ENCODE assay signal across 8 cellular contexts in the genomic region with DNA sequence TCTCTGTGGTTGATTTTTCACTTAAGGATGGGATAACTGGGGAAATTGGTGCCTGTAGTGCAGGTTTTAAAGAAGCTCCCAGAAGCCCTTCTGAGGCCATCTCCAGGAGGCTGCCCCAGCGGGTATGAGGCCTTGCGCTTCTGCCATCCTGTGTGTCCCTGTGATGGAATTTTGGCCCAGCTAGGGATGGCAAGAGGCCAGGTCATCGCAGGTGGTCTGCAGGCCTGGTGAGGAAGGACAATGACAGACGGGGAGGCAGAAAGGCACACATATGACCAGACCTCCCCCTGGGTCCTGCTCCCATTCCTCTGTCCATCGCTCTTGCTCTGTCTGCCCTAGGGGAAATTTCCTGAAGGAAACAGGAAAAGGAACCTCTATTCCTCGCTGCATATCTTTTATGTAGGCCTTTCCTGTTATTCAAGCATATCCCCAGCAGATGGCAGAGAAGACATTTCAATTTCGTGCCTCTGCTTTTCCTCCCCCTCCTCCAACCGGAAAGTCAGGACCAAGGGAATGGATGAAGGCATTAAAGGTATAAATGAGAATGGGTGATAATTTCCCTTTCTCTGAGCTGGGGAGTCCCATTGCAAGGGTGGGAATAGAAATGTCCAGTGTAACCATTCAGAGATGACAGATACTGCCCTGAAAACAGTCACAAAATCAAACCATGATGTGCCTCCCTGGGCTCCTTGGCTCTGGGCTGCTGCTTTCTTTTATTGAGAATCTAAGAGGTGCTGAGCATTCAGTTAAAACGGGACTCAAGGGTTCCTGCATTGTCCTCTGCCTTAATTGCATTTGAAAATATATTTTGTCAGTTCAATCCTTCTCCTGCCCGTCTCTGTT. TPM values are rescaled to one million over a fixed set of nuclear protein-coding genes. Genes with fewer than 3 reads are reported as not detected.
DNase-seq lines count a peak whose midpoint lies in the region; ATAC-seq and TF ChIP-seq lines count a peak whose summit lies in the region.

No MANE protein-coding gene starts in this region.

- no peaks in the 10 kb centered on the region for H3K9me3 ChIP-seq in sigmoid colon

- DNase-seq in DMS114 treated with DMSO at 0.1 percent for 48 hours (lab: John Stamatoyannopoulos, UW; ENCODE audit: unreplicated experiment) (peak; percentile 52), HS-5 (ENCODE audit: low read depth) (peak; percentile 20), WTC11 (ENCODE audit: low spot score) (no peak), left ventricle myocardium superior (no peak), sigmoid colon (no peak), NCI-H526 treated with DMSO at 0.1 percent for 48 hours (lab: John Stamatoyannopoulos, UW) (no peak)

- intact Hi-C loops in left ventricle myocardium superior (cut with micrococcal nuclease) = loop anchor here (2.0 kb wide), 1 partner anchor 129 kb away; no protein-coding TSS in a partner anchor
- intact Hi-C loops in sigmoid colon (cut with DNase I) = loop anchor here (1.0 to 2.0 kb wide), 2 partner anchors 47 to 130 kb away; no protein-coding TSS in a partner anchor

- H3K36me3 ChIP-seq in sigmoid colon = no peaks in the 10 kb centered on the region

- TF ChIP-seq CTCF in WTC11 (IDR thresholded peaks at IDR 0.05) = no peak; the same call in 1 of the 2 replicates
- peak; percentile 36 to 63 (median 48) for TF ChIP-seq CTCF in sigmoid colon (IDR thresholded peaks at IDR 0.05)

- H3K4me1 ChIP-seq in sigmoid colon = no peaks in the 10 kb centered on the region

- H3K27me3 Mint-ChIP-seq in WTC11 (ENCODE audit: low read depth) = peaks cover 19% of the 10 kb centered on the region

- POLR2A ChIA-PET in WTC11 (lab: Charles Lee) = no interaction called here

- H3K4me3 ChIP-seq in sigmoid colon = no peak overlapping the region

- peaks cover 5% of the 10 kb centered on the region for H3K9me3 Mint-ChIP-seq in WTC11

- H3K27ac ChIP-seq in sigmoid colon = no peak overlapping the region

- H3K4me1 Mint-ChIP-seq in WTC11 = peaks cover 5% of the 10 kb centered on the region

- H3K27ac Mint-ChIP-seq in WTC11 = no peak overlapping the region

- ATAC-seq in WTC11 (peak; percentile 64), left ventricle myocardium superior (peak; percentile 68), GM18498 (IDR thresholded peaks at IDR 0.05; ENCODE audit: unreplicated experiment) (no peak), GM19397 (IDR thresholded peaks at IDR 0.05; ENCODE audit: unreplicated experiment) (no peak)

- H3K4me3 Mint-ChIP-seq in WTC11 = no peak overlapping the region

- CTCF ChIA-PET in WTC11 (lab: Charles Lee) = interaction anchor here (0.7 to 2.1 kb wide), 8 partner anchors 9 to 129 kb away, joined by 3 to 10 read pairs (median 5); no protein-coding TSS in a partner anchor

- peaks cover 2% of the 10 kb centered on the region; the same call in 1 of the 2 replicates for H3K36me3 Mint-ChIP-seq in WTC11

- TF ChIP-seq EP300 in sigmoid colon (IDR thresholded peaks at IDR 0.05) = no peak

- H3K27me3 ChIP-seq in sigmoid colon = peaks cover 0 to 24% (median 0%) of the 10 kb centered on the region in 3 donors

- TF ChIP-seq POLR2A in sigmoid colon (IDR thresholded peaks at IDR 0.05) = no peak

- 38 to 41% methylated on average over 10 of the region's 10 CpGs for WGBS in sigmoid colon, 2 donors

TF ChIP-seq in WTC11, 78 proteins besides CTCF, POLR2A, EP300 and RAD21:
- TF ChIP-seq ETV6 (CRISPR knock-in tag; IDR thresholded peaks at IDR 0.05) (peak; percentile 63; the same call in 1 of the 2 replicates), GABPB1 (CRISPR knock-in tag; IDR thresholded peaks at IDR 0.05) (no peak), ZNF423 (CRISPR knock-in tag; IDR thresholded peaks at IDR 0.05) (no peak), SMAD4 (CRISPR knock-in tag; IDR thresholded peaks at IDR 0.05) (no peak), NFE2L1 (CRISPR knock-in tag; IDR thresholded peaks at IDR 0.05) (no peak), TEAD4 (CRISPR knock-in tag; IDR thresholded peaks at IDR 0.05) (no peak)
- TF ChIP-seq, protein P1, sequence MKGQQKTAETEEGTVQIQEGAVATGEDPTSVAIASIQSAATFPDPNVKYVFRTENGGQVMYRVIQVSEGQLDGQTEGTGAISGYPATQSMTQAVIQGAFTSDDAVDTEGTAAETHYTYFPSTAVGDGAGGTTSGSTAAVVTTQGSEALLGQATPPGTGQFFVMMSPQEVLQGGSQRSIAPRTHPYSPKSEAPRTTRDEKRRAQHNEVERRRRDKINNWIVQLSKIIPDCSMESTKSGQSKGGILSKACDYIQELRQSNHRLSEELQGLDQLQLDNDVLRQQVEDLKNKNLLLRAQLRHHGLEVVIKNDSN (CRISPR knock-in tag; IDR thresholded peaks at IDR 0.05) = no peak
- TF ChIP-seq, protein P2, sequence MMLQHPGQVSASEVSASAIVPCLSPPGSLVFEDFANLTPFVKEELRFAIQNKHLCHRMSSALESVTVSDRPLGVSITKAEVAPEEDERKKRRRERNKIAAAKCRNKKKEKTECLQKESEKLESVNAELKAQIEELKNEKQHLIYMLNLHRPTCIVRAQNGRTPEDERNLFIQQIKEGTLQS (CRISPR knock-in tag; conservative IDR thresholded peaks at IDR 0.05) = no peak
- TF ChIP-seq, protein P3, sequence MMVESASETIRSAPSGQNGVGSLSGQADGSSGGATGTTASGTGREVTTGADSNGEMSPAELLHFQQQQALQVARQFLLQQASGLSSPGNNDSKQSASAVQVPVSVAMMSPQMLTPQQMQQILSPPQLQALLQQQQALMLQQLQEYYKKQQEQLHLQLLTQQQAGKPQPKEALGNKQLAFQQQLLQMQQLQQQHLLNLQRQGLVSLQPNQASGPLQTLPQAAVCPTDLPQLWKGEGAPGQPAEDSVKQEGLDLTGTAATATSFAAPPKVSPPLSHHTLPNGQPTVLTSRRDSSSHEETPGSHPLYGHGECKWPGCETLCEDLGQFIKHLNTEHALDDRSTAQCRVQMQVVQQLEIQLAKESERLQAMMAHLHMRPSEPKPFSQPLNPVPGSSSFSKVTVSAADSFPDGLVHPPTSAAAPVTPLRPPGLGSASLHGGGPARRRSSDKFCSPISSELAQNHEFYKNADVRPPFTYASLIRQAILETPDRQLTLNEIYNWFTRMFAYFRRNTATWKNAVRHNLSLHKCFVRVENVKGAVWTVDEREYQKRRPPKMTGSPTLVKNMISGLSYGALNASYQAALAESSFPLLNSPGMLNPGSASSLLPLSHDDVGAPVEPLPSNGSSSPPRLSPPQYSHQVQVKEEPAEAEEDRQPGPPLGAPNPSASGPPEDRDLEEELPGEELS (CRISPR knock-in tag; IDR thresholded peaks at IDR 0.05) = no peak

RNA-seq across cellular contexts. Expression of a gene that starts 17.6 kb away (rescaled TPM):
- total RNA-seq in WTC11 (2021) (7.5 to 11.8 TPM (median 11.2 TPM) in 3 replicates), left ventricle myocardium superior (32.3 TPM), sigmoid colon (10 to 100 TPM; 33.4 to 74.2 (median 38.5) TPM)
- polyA plus RNA-seq in sigmoid colon = 100 to 1,000 TPM in 1 of 3 donors, 10 to 100 TPM in 2; 43.2 to 504 (median 70.7) TPM

RNA-seq across cellular contexts. Expression of a gene that starts 24.7 kb away (rescaled TPM):
- total RNA-seq in WTC11 (2021) (6.0 to 6.4 TPM (median 6.2 TPM) in 3 replicates), left ventricle myocardium superior (not detected), sigmoid colon (not detected)
- polyA plus RNA-seq in sigmoid colon = under 1 TPM in 1 of 3 donors, not detected in 2; 0.03 TPM

RNA-seq across cellular contexts. Expression of a gene that starts 48.7 kb away (rescaled TPM):
- total RNA-seq in WTC11 (2021) (0.55 to 1.2 TPM (median 0.57 TPM) in 3 replicates), left ventricle myocardium superior (5.4 TPM), sigmoid colon (not detected)
- under 1 TPM in 1 of 3 donors, not detected in 2; 0.22 TPM for polyA plus RNA-seq in sigmoid colon

Comparison
In these comparisons a context has a peak if more than half of its experiments do, and no peak if none do; other contexts are left out.
1. DNase-seq: peak in DMS114 treated with DMSO at 0.1 percent for 48 hours (single experiment) and HS-5 (single experiment); none in WTC11 (single experiment), left ventricle myocardium superior (single experiment), sigmoid colon (single experiment) and NCI-H526 treated with DMSO at 0.1 percent for 48 hours (single experiment).
2. ATAC-seq: peak in WTC11 (single experiment) and left ventricle myocardium superior (single experiment); none in GM18498 (single experiment) and GM19397 (single experiment).